20 cellular contexts compared by ENCODE assay signal in the genomic region with DNA sequence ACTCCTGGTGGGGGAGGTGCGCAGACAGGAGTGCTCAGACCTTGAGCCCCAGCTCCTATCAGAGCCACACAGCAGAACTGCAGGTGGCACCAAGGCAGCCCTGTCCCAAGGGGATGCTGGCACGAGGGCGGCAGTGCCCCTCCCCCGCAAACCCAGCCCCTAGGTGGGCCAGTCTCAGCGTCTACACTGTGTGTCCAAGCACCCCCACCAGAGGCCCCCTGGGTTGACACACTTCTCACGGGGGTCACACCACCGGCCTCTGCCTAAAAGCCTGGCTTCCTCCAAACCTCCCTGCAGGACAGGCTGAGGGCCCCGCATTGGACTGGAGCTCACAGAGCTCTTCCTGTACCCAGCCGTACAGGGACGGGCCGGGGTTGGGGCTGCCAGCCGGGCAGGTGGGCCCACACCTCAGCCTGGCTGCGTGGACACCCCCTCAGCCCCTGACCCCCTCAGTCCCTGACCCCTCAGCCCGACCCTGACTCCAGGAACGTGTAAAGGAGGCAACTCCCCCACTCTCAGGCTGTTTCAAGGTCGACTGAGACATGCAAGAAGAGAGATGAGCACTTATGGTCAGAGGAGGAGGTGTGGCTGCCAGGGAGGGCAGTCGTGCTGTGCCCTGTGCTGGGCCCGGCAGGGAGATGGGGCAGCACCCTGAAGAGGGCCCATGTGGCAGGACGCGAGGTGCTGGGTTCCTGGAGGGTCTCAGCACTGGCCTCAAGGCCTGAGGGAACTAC. TPM values are rescaled to one million over a fixed set of nuclear protein-coding genes. Genes with fewer than 3 reads are reported as not detected.
DNase-seq lines count a peak whose midpoint lies in the region; ATAC-seq lines count a peak whose summit lies in the region.
"Had no signal": no experiment of that assay in that cellular context is flagged by ENCODE, and none has a peak within 500 bp of the region (broad histone marks: within the 10 kb centered on the region; RNA-seq: fewer than 3 reads in every experiment).

No MANE protein-coding gene starts in this region.

- H3K4me3 Mint-ChIP-seq in stimulated activated naive CD8-positive, alpha-beta T cell treated with anti-CD3 and anti-CD28 coated beads, Interleukin-15, amount 100 ng/mL, for 72 hours: no peak overlapping the region
- H3K4me3 Mint-ChIP-seq: activated CD4-positive, alpha-beta memory T cell treated with anti-CD3 and anti-CD28 coated beads for 36 hours; activated naive CD4-positive, alpha-beta T cell treated with anti-CD3 and anti-CD28 coated beads, Interleukin-2, amount 10 ng/mL, durations not matched to agents 7 days and 5 days; T-helper 1 cell treated with Interleukin-12 subunit alpha and Interleukin-12 subunit beta and Interleukin-4 antibody, amounts not matched to agents 30 μg/mL and 1 μg/mL, for 36 hours had no signal

- no peak for DNase-seq in stimulated activated naive CD8-positive, alpha-beta T cell treated with anti-CD3 and anti-CD28 coated beads, Interleukin-15, amount 100 ng/mL, for 72 hours
- no peak for DNase-seq in stimulated activated naive CD8-positive, alpha-beta T cell treated with anti-CD3 and anti-CD28 coated beads, Interleukin-15, Interleukin-2, amounts not matched to agents 100 U/mL and 50 U/mL, for 24 hours
- DNase-seq in NAMALWA (ENCODE audit: low spot score): peak; percentile 74
- peak; percentile 74 for DNase-seq in cardiac septum (ENCODE audit: low spot score)
- DNase-seq in NCI-H524 (lab: John Stamatoyannopoulos, UW): no peak
- DNase-seq: activated CD4-positive, alpha-beta memory T cell treated with anti-CD3 and anti-CD28 coated beads for 36 hours; activated naive CD4-positive, alpha-beta T cell treated with anti-CD3 and anti-CD28 coated beads, Interleukin-2, amount 10 ng/mL, durations not matched to agents 7 days and 5 days; activated T-cell treated with anti-CD3 and anti-CD28 coated beads, Interleukin-2, amount 50 U/mL, for 1 hour; AML-193; MG63; NCI-H1694; NCI-H446; nucleus accumbens; SHP77; WERI-Rb-1 had no signal

- peaks cover 36% of the 10 kb centered on the region for H3K4me1 Mint-ChIP-seq in stimulated activated naive CD8-positive, alpha-beta T cell treated with anti-CD3 and anti-CD28 coated beads, Interleukin-15, amount 100 ng/mL, for 72 hours
- H3K4me1 Mint-ChIP-seq: IgD-negative memory B cell had no signal

- H3K27ac Mint-ChIP-seq in stimulated activated naive CD8-positive, alpha-beta T cell treated with anti-CD3 and anti-CD28 coated beads, Interleukin-15, amount 100 ng/mL, for 72 hours: no peak overlapping the region
- H3K27ac Mint-ChIP-seq: activated CD4-positive, alpha-beta memory T cell treated with anti-CD3 and anti-CD28 coated beads for 36 hours; activated naive CD4-positive, alpha-beta T cell treated with anti-CD3 and anti-CD28 coated beads, Interleukin-2, amount 10 ng/mL, durations not matched to agents 7 days and 5 days; IgD-negative memory B cell; T-helper 1 cell treated with Interleukin-12 subunit alpha and Interleukin-12 subunit beta and Interleukin-4 antibody, amounts not matched to agents 30 μg/mL and 1 μg/mL, for 36 hours had no signal

- H3K27me3 Mint-ChIP-seq in stimulated activated naive CD8-positive, alpha-beta T cell treated with anti-CD3 and anti-CD28 coated beads, Interleukin-15, amount 100 ng/mL, for 72 hours: no peaks in the 10 kb centered on the region
- H3K27me3 Mint-ChIP-seq: activated CD4-positive, alpha-beta memory T cell treated with anti-CD3 and anti-CD28 coated beads for 36 hours; IgD-negative memory B cell had no signal

- intact Hi-C loops in cardiac septum (cut with DNase I): no loop called here

- peak; percentile 8 for ATAC-seq in stimulated activated naive CD8-positive, alpha-beta T cell treated with anti-CD3 and anti-CD28 coated beads, Interleukin-15, amount 100 ng/mL, for 72 hours
- no peak for ATAC-seq in stimulated activated naive CD8-positive, alpha-beta T cell treated with anti-CD3 and anti-CD28 coated beads, Interleukin-15, Interleukin-2, amounts not matched to agents 100 U/mL and 50 U/mL, for 24 hours
- no peak for ATAC-seq in HG03175 (IDR thresholded peaks at IDR 0.05; ENCODE audit: unreplicated experiment)
- ATAC-seq in HG03097 (IDR thresholded peaks at IDR 0.05; ENCODE audit: low FRiP score, unreplicated experiment): no peak

- H3K9me3 Mint-ChIP-seq in stimulated activated naive CD8-positive, alpha-beta T cell treated with anti-CD3 and anti-CD28 coated beads, Interleukin-15, amount 100 ng/mL, for 72 hours: no peaks in the 10 kb centered on the region
- H3K9me3 Mint-ChIP-seq: activated CD4-positive, alpha-beta memory T cell treated with anti-CD3 and anti-CD28 coated beads for 36 hours; activated naive CD4-positive, alpha-beta T cell treated with anti-CD3 and anti-CD28 coated beads, Interleukin-2, amount 10 ng/mL, durations not matched to agents 7 days and 5 days; IgD-negative memory B cell; T-helper 1 cell treated with Interleukin-12 subunit alpha and Interleukin-12 subunit beta and Interleukin-4 antibody, amounts not matched to agents 30 μg/mL and 1 μg/mL, for 36 hours had no signal

RNA-seq across cellular contexts. Expression of gene SLC2A4RG, which starts 8.2 kb away (rescaled TPM):
- total RNA-seq in cardiac septum: 67.8 TPM

RNA-seq across cellular contexts. Expression of gene LIME1, which starts 11.3 kb away (rescaled TPM):
- 5.0 TPM for total RNA-seq in cardiac septum

RNA-seq across cellular contexts. Expression of gene ZGPAT, which starts 40.0 kb away (rescaled TPM):
- total RNA-seq in cardiac septum: 16.7 TPM

RNA-seq across cellular contexts. Expression of gene ARFRP1, which starts 40.0 kb away (rescaled TPM):
- total RNA-seq in cardiac septum: 40.3 TPM

RNA-seq across cellular contexts. Expression of gene TNFRSF6B, which starts 51.3 kb away (rescaled TPM):
- not detected for total RNA-seq in cardiac septum
- total RNA-seq: activated CD4-positive, alpha-beta memory T cell treated with anti-CD3 and anti-CD28 coated beads for 36 hours; Caco-2 had no signal

Comparison
In these comparisons a context has a peak if more than half of its experiments do, and no peak if none do; other contexts are left out.
1. DNase-seq: peak in NAMALWA (single experiment) and cardiac septum (single experiment); none in stimulated activated naive CD8-positive, alpha-beta T cell treated with anti-CD3 and anti-CD28 coated beads, Interleukin-15, amount 100 ng/mL, for 72 hours (0 of 2), stimulated activated naive CD8-positive, alpha-beta T cell treated with anti-CD3 and anti-CD28 coated beads, Interleukin-15, Interleukin-2, amounts not matched to agents 100 U/mL and 50 U/mL, for 24 hours (single experiment) and NCI-H524 (0 of 2).